Comparison of ENCODE assay signal across 14 cellular contexts in the genomic region with DNA sequence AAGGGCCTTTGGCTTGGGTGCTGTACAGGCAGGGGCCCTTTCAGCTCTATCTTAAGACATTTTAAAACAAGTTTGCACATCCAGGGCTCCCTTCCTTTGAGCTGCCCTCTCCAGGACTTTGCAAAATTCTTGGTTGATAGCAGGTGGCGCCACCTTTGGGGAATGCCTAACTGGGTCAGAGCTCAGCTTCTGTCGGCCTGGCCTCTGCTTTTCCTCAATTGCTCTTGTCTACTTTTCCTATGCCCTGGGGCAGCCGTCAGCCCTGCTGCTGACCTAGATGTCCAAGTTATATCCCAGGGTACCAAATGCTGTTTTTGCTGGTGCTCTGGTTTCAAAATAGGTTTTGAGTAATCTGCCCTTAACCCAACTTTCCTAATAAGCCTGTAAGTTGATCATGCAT.
DNase-seq lines count a peak whose midpoint lies in the region; ATAC-seq and TF ChIP-seq lines count a peak whose summit lies in the region.
"Had no signal": no experiment of that assay in that cellular context is flagged by ENCODE, and none has a peak within 500 bp of the region (broad histone marks: within the 10 kb centered on the region; RNA-seq: fewer than 3 reads in every experiment).

No MANE protein-coding gene starts in this region.

- peaks cover 45% of the 10 kb centered on the region for H3K36me3 Mint-ChIP-seq in HFFc6 (ENCODE audit: low read depth)
- peaks cover 49% of the 10 kb centered on the region for H3K36me3 Mint-ChIP-seq in activated CD4-positive, alpha-beta memory T cell treated with anti-CD3 and anti-CD28 coated beads for 36 hours
- peaks cover 42 to 78% (median 55%) of the 10 kb centered on the region in 5 donors for H3K36me3 Mint-ChIP-seq in naive thymus-derived CD4-positive, alpha-beta T cell

- peak; percentile 21 for DNase-seq in DMS 273 (lab: John Stamatoyannopoulos, UW; ENCODE audit: unreplicated experiment)
- DNase-seq in DMS 273 treated with DMSO at 0.1 percent for 48 hours (lab: John Stamatoyannopoulos, UW): no peak
- no peak for DNase-seq in HFFc6
- peak; percentile 47 for DNase-seq in activated CD4-positive, alpha-beta memory T cell treated with anti-CD3 and anti-CD28 coated beads for 36 hours
- peak in 2 of 9 donors; percentile 7 to 34 for DNase-seq in naive thymus-derived CD4-positive, alpha-beta T cell
- no peak for DNase-seq in NCI-H2227 (lab: John Stamatoyannopoulos, UW; ENCODE audit: unreplicated experiment)
- no peak for DNase-seq in tibial artery
- DNase-seq: amniotic stem cell; effector CD8-positive, alpha-beta T cell; MG63 had no signal

- no peak overlapping the region for H3K4me3 Mint-ChIP-seq in HFFc6
- H3K4me3 Mint-ChIP-seq in activated CD4-positive, alpha-beta memory T cell treated with anti-CD3 and anti-CD28 coated beads for 36 hours: no peak overlapping the region
- H3K4me3 Mint-ChIP-seq in naive thymus-derived CD4-positive, alpha-beta T cell: no peak overlapping the region
- H3K4me3 Mint-ChIP-seq: neural crest cell had no signal

- CTCF ChIA-PET in activated CD4-positive, alpha-beta memory T cell treated with anti-CD3 and anti-CD28 coated beads for 36 hours (lab: Charles Lee): interaction anchor here (0.7 to 1.5 kb wide), 5 partner anchors 21 to 169 kb away, joined by 3 to 6 read pairs (median 3); no protein-coding TSS in a partner anchor
- CTCF ChIA-PET in naive thymus-derived CD4-positive, alpha-beta T cell (lab: Charles Lee): interaction anchor here (1.1 to 1.9 kb wide), 9 partner anchors 11 to 170 kb away, joined by 3 to 6 read pairs (median 3); no protein-coding TSS in a partner anchor

- intact Hi-C loops in activated CD4-positive, alpha-beta memory T cell treated with anti-CD3 and anti-CD28 coated beads for 36 hours (cut with micrococcal nuclease): no loop called here
- intact Hi-C loops in naive thymus-derived CD4-positive, alpha-beta T cell (cut with micrococcal nuclease): loop anchor here (1.0 to 5.0 kb wide), 3 partner anchors 37 to 169 kb away; no protein-coding TSS in a partner anchor
- intact Hi-C loops in tibial artery (cut with DNase I; ENCODE audit: low total_unique reads): no loop called here

- H3K4me1 ChIP-seq in naive thymus-derived CD4-positive, alpha-beta T cell (ENCODE audit: control insufficient read depth in 2 of 2, insufficient read depth in 2 of 2, low read length in 2 of 2): no peaks in the 10 kb centered on the region
- H3K4me1 ChIP-seq in tibial artery: no peaks in the 10 kb centered on the region

- peaks cover 25% of the 10 kb centered on the region for H3K4me1 Mint-ChIP-seq in HFFc6 (ENCODE audit: low read depth)
- H3K4me1 Mint-ChIP-seq in activated CD4-positive, alpha-beta memory T cell treated with anti-CD3 and anti-CD28 coated beads for 36 hours (ENCODE audit: low read depth): peaks cover 3% of the 10 kb centered on the region
- peaks cover 5 to 63% (median 51%) of the 10 kb centered on the region in 7 donors for H3K4me1 Mint-ChIP-seq in naive thymus-derived CD4-positive, alpha-beta T cell
- H3K4me1 Mint-ChIP-seq: neural crest cell had no signal

- H3K36me3 ChIP-seq in naive thymus-derived CD4-positive, alpha-beta T cell (ENCODE audit: control insufficient read depth in 2 of 3, insufficient read depth in 3 of 3, low read length in 3 of 3): peaks cover 10 to 75% (median 21%) of the 10 kb centered on the region in 3 experiments
- H3K36me3 ChIP-seq in tibial artery: no peaks in the 10 kb centered on the region
- H3K36me3 ChIP-seq: MG63, thoracic aorta had no signal

- no peak overlapping the region for H3K27ac Mint-ChIP-seq in HFFc6
- no peak overlapping the region for H3K27ac Mint-ChIP-seq in activated CD4-positive, alpha-beta memory T cell treated with anti-CD3 and anti-CD28 coated beads for 36 hours
- peak overlapping the region in 8 of 9 donors; percentile 6 to 86 (median 50) for H3K27ac Mint-ChIP-seq in naive thymus-derived CD4-positive, alpha-beta T cell

- no peak overlapping the region for H3K27ac ChIP-seq in naive thymus-derived CD4-positive, alpha-beta T cell (ENCODE audit: low read depth, low read length)
- H3K27ac ChIP-seq in tibial artery: no peak overlapping the region
- H3K27ac ChIP-seq: 22Rv1, thoracic aorta had no signal

- TF ChIP-seq CTCF in HFFc6 (IDR thresholded peaks at IDR 0.05) (peak; percentile 51), tibial artery (IDR thresholded peaks at IDR 0.05) (no peak)

- peak; percentile 38 for ATAC-seq in naive thymus-derived CD4-positive, alpha-beta T cell
- ATAC-seq in GM21423 (IDR thresholded peaks at IDR 0.05; ENCODE audit: unreplicated experiment): no peak

- no peaks in the 10 kb centered on the region for H3K27me3 Mint-ChIP-seq in HFFc6 (ENCODE audit: insufficient read depth)
- no peaks in the 10 kb centered on the region for H3K27me3 Mint-ChIP-seq in activated CD4-positive, alpha-beta memory T cell treated with anti-CD3 and anti-CD28 coated beads for 36 hours
- no peaks in the 10 kb centered on the region for H3K27me3 Mint-ChIP-seq in naive thymus-derived CD4-positive, alpha-beta T cell

- H3K27me3 ChIP-seq in naive thymus-derived CD4-positive, alpha-beta T cell (ENCODE audit: control insufficient read depth in 2 of 2, insufficient read depth in 2 of 2, low read length in 2 of 2): no peaks in the 10 kb centered on the region
- H3K27me3 ChIP-seq in tibial artery: no peaks in the 10 kb centered on the region
- H3K27me3 ChIP-seq: MG63 had no signal

- no peak overlapping the region for H3K4me3 ChIP-seq in naive thymus-derived CD4-positive, alpha-beta T cell (ENCODE audit: low read length)
- no peak overlapping the region for H3K4me3 ChIP-seq in tibial artery
- H3K4me3 ChIP-seq: MG63, thoracic aorta had no signal

- no peaks in the 10 kb centered on the region for H3K9me3 ChIP-seq in naive thymus-derived CD4-positive, alpha-beta T cell (ENCODE audit: control insufficient read depth in 2 of 3, low read length in 3 of 3)
- H3K9me3 ChIP-seq in tibial artery: no peaks in the 10 kb centered on the region
- H3K9me3 ChIP-seq: MG63, thoracic aorta had no signal

- POLR2A ChIA-PET in activated CD4-positive, alpha-beta memory T cell treated with anti-CD3 and anti-CD28 coated beads for 36 hours (lab: Charles Lee): no interaction called here
- POLR2A ChIA-PET in naive thymus-derived CD4-positive, alpha-beta T cell (lab: Charles Lee): interaction anchor here (0.6 to 3.0 kb wide), 5 partner anchors 20 to 69 kb away, joined by 3 to 10 read pairs (median 3); no protein-coding TSS in a partner anchor

- H3K9me3 Mint-ChIP-seq in HFFc6: no peaks in the 10 kb centered on the region; the same call in 1 of the 2 replicates
- H3K9me3 Mint-ChIP-seq in activated CD4-positive, alpha-beta memory T cell treated with anti-CD3 and anti-CD28 coated beads for 36 hours: no peaks in the 10 kb centered on the region
- peaks cover 0 to 3% (median 0%) of the 10 kb centered on the region in 11 donors for H3K9me3 Mint-ChIP-seq in naive thymus-derived CD4-positive, alpha-beta T cell

Comparison
In these comparisons a context has a peak if more than half of its experiments do, and no peak if none do; other contexts are left out.
1. DNase-seq: peak in DMS 273 (single experiment) and activated CD4-positive, alpha-beta memory T cell treated with anti-CD3 and anti-CD28 coated beads for 36 hours (single experiment); none in DMS 273 treated with DMSO at 0.1 percent for 48 hours (single experiment), HFFc6 (single experiment), NCI-H2227 (single experiment) and tibial artery (0 of 2).
2. H3K27ac Mint-ChIP-seq: peak in naive thymus-derived CD4-positive, alpha-beta T cell (8 of 9); none in HFFc6 (single experiment) and activated CD4-positive, alpha-beta memory T cell treated with anti-CD3 and anti-CD28 coated beads for 36 hours (single experiment).
3. intact Hi-C loops: an anchor here in naive thymus-derived CD4-positive, alpha-beta T cell (1.0 to 5.0 kb wide); none called in activated CD4-positive, alpha-beta memory T cell treated with anti-CD3 and anti-CD28 coated beads for 36 hours and tibial artery.